ENCODE assay signal across 8 cellular contexts in genomic region chr5:113293613-113294340, GRCh38.
DNase-seq lines count a peak whose midpoint lies in the region; ATAC-seq and TF ChIP-seq lines count a peak whose summit lies in the region.

No MANE protein-coding gene starts in this region.

- no peaks in the 10 kb centered on the region for H3K36me3 ChIP-seq in transverse colon

- TF ChIP-seq POLR2A in lower leg skin (IDR thresholded peaks at IDR 0.05) = no peak
- no peak for TF ChIP-seq POLR2A in transverse colon (IDR thresholded peaks at IDR 0.05)

- intact Hi-C loops in lower leg skin (cut with DNase I; ENCODE audit: low total_unique reads) = no loop called here
- intact Hi-C loops in transverse colon (cut with DNase I; ENCODE audit: low total_unique reads) = loop anchor here (1.0 kb wide), 1 partner anchor 171 kb away; no protein-coding TSS in a partner anchor

- peak; percentile 16 for ATAC-seq in GM21786 (IDR thresholded peaks at IDR 0.05; ENCODE audit: unreplicated experiment)

- in situ Hi-C loops in transverse colon (cut with MboI; ENCODE audit: low pct_ligation_motif_present in 1 of 4, low pct_unique_long_range_greater_than_20kb in 1 of 4, low sequenced_read_pairs in 3 of 4) = no loop called here

- H3K27ac ChIP-seq in transverse colon = peak overlapping the region; percentile 85 to 91 (median 88)

- TF ChIP-seq CTCF in lower leg skin (IDR thresholded peaks at IDR 0.05) (no peak), transverse colon (IDR thresholded peaks at IDR 0.05) (no peak)

- peaks cover 18% of the 10 kb centered on the region for H3K27me3 ChIP-seq in transverse colon

- H3K4me3 ChIP-seq in GM08714 (ENCODE audit: low read length) = peak overlapping the region; percentile 81
- H3K4me3 ChIP-seq in lower leg skin (ENCODE audit: low read depth, poor library complexity, severe bottlenecking) = peak overlapping the region; percentile 50
- peak overlapping the region; percentile 64 to 87 (median 72) for H3K4me3 ChIP-seq in transverse colon

- DNase-seq in NCI-H69 (lab: John Stamatoyannopoulos, UW) (peak; percentile 77), cerebellar cortex (ENCODE audit: low spot score) (peak; percentile 5), lower leg skin (ENCODE audit: low spot score in 2 of 2) (peak; percentile 18 to 86), transverse colon (no peak), SK-N-DZ (ENCODE audit: low spot score) (no peak), AML-193 (lab: John Stamatoyannopoulos, UW) (no peak)

- peaks cover 0 to 16% (median 12%) of the 10 kb centered on the region in 4 donors for H3K4me1 ChIP-seq in transverse colon

- H3K9me3 ChIP-seq in transverse colon = no peaks in the 10 kb centered on the region

- no peak for TF ChIP-seq EP300 in transverse colon (IDR thresholded peaks at IDR 0.05; ENCODE audit: low read depth)

- WGBS in lower leg skin, 2 donors = 1 to 2% methylated on average over 26 of the region's 26 CpGs
- 1 to 11% methylated on average over 10 to 26 of the region's 26 CpGs for WGBS in transverse colon (ENCODE audit: low coverage in 1 of 2), 2 donors

Comparison
In these comparisons a context has a peak if more than half of its experiments do, and no peak if none do; other contexts are left out.
1. DNase-seq: peak in NCI-H69 (single experiment), cerebellar cortex (single experiment) and lower leg skin (2 of 2); none in transverse colon (single experiment), SK-N-DZ (single experiment) and AML-193 (0 of 2).
2. Peak in every context shown above with its lines, with median percentiles within 50 percentile points of each other: H3K4me3 ChIP-seq.